ENCODE assay signal across 12 cellular contexts in genomic region chr2:207253946-207254345, GRCh38.
DNase-seq lines count a peak whose midpoint lies in the region; ATAC-seq and TF ChIP-seq lines count a peak whose summit lies in the region.
"Had no signal": no experiment of that assay in that cellular context is flagged by ENCODE, and none has a peak within 500 bp of the region (broad histone marks: within the 10 kb centered on the region; RNA-seq: fewer than 3 reads in every experiment).

No MANE protein-coding gene starts in this region.

- no peak overlapping the region for H3K4me3 ChIP-seq in retinal pigment epithelial cell (ENCODE audit: low read length)

- ATAC-seq in SK-N-SH treated with all-trans-retinoic acid at 6 μM for 48 hours, result peak; percentile 46
- ATAC-seq in left colon, result no peak

- intact Hi-C loops in left colon (cut with DNase I, micrococcal nuclease), result no loop called here

- DNase-seq in GM04504 (ENCODE audit: low read depth) (peak; percentile 89), fibroblast of peridontal ligament (ENCODE audit: extremely low read depth) (peak; percentile 88), retinal pigment epithelial cell (ENCODE audit: low read depth) (peak; percentile 85), left colon (no peak), MV-4-11 (lab: John Stamatoyannopoulos, UW) (no peak), KBM-7 (no peak), NCI-H82 treated with DMSO at 0.1 percent for 48 hours (lab: John Stamatoyannopoulos, UW; ENCODE audit: unreplicated experiment) (no peak)
- DNase-seq: activated T-cell treated with anti-CD3 and anti-CD28 coated beads, Interleukin-2, amount 50 U/mL, for 24 hours; DMS79 treated with DMSO at 0.1 percent for 48 hours; H9; NCI-H1105 treated with DMSO at 0.1 percent for 48 hours had no signal

- TF ChIP-seq CTCF in retinal pigment epithelial cell (conservative IDR thresholded peaks at IDR 0.05; ENCODE audit: low read depth, low read length), result no peak

- in situ Hi-C loops in KBM-7 (cut with MboI; ENCODE audit: low pct_unique_long_range_greater_than_20kb, low sequenced_read_pairs), result no loop called here

TF ChIP-seq in SK-N-SH treated with all-trans-retinoic acid at 6 μM for 48 hours, 23 proteins besides CTCF, POLR2A, EP300 and RAD21:
- TF ChIP-seq TSHZ2 (CRISPR knock-in tag; IDR thresholded peaks at IDR 0.05), result no peak
- TF ChIP-seq ZFP30 (CRISPR knock-in tag; IDR thresholded peaks at IDR 0.05), result no peak
- TF ChIP-seq CSDC2 (CRISPR knock-in tag; IDR thresholded peaks at IDR 0.05), result no peak
- TF ChIP-seq, protein P1, sequence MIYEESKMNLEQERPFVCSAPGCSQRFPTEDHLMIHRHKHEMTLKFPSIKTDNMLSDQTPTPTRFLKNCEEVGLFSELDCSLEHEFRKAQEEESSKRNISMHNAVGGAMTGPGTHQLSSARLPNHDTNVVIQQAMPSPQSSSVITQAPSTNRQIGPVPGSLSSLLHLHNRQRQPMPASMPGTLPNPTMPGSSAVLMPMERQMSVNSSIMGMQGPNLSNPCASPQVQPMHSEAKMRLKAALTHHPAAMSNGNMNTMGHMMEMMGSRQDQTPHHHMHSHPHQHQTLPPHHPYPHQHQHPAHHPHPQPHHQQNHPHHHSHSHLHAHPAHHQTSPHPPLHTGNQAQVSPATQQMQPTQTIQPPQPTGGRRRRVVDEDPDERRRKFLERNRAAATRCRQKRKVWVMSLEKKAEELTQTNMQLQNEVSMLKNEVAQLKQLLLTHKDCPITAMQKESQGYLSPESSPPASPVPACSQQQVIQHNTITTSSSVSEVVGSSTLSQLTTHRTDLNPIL (CRISPR knock-in tag; IDR thresholded peaks at IDR 0.05; ENCODE audit: low read depth), result peak; percentile 12; the same call in 1 of the 2 replicates

Comparison
In these comparisons a context has a peak if more than half of its experiments do, and no peak if none do; other contexts are left out.
1. DNase-seq: peak in GM04504 (single experiment), fibroblast of peridontal ligament (single experiment) and retinal pigment epithelial cell (single experiment); none in left colon (0 of 2), MV-4-11 (single experiment), KBM-7 (single experiment) and NCI-H82 treated with DMSO at 0.1 percent for 48 hours (single experiment).